In genomic region chr2:177724398-177725287, GRCh38 we compare ENCODE assay signal across 10 cellular contexts.
A peak's percentile ranks its signal among the peaks of the same experiment; 100 is the strongest.
DNase-seq lines count a peak whose midpoint lies in the region; ATAC-seq and TF ChIP-seq lines count a peak whose summit lies in the region.
"Had no signal": no experiment of that assay in that cellular context is flagged by ENCODE, and none has a peak within 500 bp of the region (broad histone marks: within the 10 kb centered on the region; RNA-seq: fewer than 3 reads in every experiment).

No MANE protein-coding gene starts in this region.

- ATAC-seq in HG03378 (IDR thresholded peaks at IDR 0.05; ENCODE audit: unreplicated experiment) (peak; percentile 58), foreskin keratinocyte (peak; percentile 81), HG03520 (IDR thresholded peaks at IDR 0.05; ENCODE audit: unreplicated experiment) (no peak)

- H3K27ac ChIP-seq in foreskin keratinocyte (no peak overlapping the region), osteoblast (ENCODE audit: low read depth, low read length) (no peak overlapping the region)
- H3K27ac ChIP-seq: BLaER1 treated with 17β-estradiol and CSF1 and Interleukin-3, amounts not matched to agents 10 nM and 100 nM; epithelial cell of prostate had no signal

- H2AFZ ChIP-seq in osteoblast (ENCODE audit: low read length): no peak overlapping the region

- H3K36me3 ChIP-seq in osteoblast (ENCODE audit: insufficient read depth, low read length): no peaks in the 10 kb centered on the region
- H3K36me3 ChIP-seq: BLaER1 treated with 17β-estradiol and CSF1 and Interleukin-3, amounts not matched to agents 10 nM and 100 nM had no signal

- H3K79me2 ChIP-seq in osteoblast (ENCODE audit: insufficient read depth, low read length): no peaks in the 10 kb centered on the region

- H3K4me1 ChIP-seq in foreskin keratinocyte (no peaks in the 10 kb centered on the region), osteoblast (ENCODE audit: insufficient read depth, low read length) (no peaks in the 10 kb centered on the region)
- H3K4me1 ChIP-seq: BLaER1 treated with 17β-estradiol and CSF1 and Interleukin-3, amounts not matched to agents 10 nM and 100 nM had no signal

- H3K27me3 ChIP-seq in foreskin keratinocyte (peaks cover 18% of the 10 kb centered on the region), osteoblast (ENCODE audit: insufficient read depth, low read length) (no peaks in the 10 kb centered on the region)
- H3K27me3 ChIP-seq: BLaER1 treated with 17β-estradiol and CSF1 and Interleukin-3, amounts not matched to agents 10 nM and 100 nM had no signal

- TF ChIP-seq CTCF in foreskin keratinocyte (conservative IDR thresholded peaks at IDR 0.05) (peak; percentile 82), osteoblast (IDR thresholded peaks at IDR 0.05; ENCODE audit: extremely low read depth, low read depth, low read length) (peak; percentile 93)

- H3K9me3 ChIP-seq in osteoblast (ENCODE audit: low read depth, low read length): no peaks in the 10 kb centered on the region
- H3K9me3 ChIP-seq: BLaER1 treated with 17β-estradiol and CSF1 and Interleukin-3, amounts not matched to agents 10 nM and 100 nM had no signal

- no peaks in the 10 kb centered on the region for H4K20me1 ChIP-seq in osteoblast (ENCODE audit: insufficient read depth, low read length)
- H4K20me1 ChIP-seq: BLaER1 treated with 17β-estradiol and CSF1 and Interleukin-3, amounts not matched to agents 10 nM and 100 nM had no signal

- DNase-seq in NCI-H2029 treated with DMSO at 0.1 percent for 48 hours (lab: John Stamatoyannopoulos, UW) (peak; percentile 24), NCI-H2029 (lab: John Stamatoyannopoulos, UW) (no peak), NOMO-1 treated with DMSO at 0.1 percent for 48 hours (lab: John Stamatoyannopoulos, UW; ENCODE audit: unreplicated experiment) (peak; percentile 23), foreskin keratinocyte (peak in 1 of 2 donors; percentile 25), osteoblast (ENCODE audit: insufficient read length, low spot score, missing footprints) (peak; percentile 57)
- DNase-seq in activated T-cell treated with anti-CD3 and anti-CD28 coated beads, Interleukin-2, amount 50 U/mL, for 1 hour: peak; percentile 18

- H3K4me2 ChIP-seq in osteoblast (ENCODE audit: insufficient read depth, low read length): no peak overlapping the region
- H3K4me2 ChIP-seq: BLaER1 treated with 17β-estradiol and CSF1 and Interleukin-3, amounts not matched to agents 10 nM and 100 nM had no signal

- H3K4me3 ChIP-seq in osteoblast (ENCODE audit: insufficient read depth, low read length): no peak overlapping the region
- H3K4me3 ChIP-seq: BLaER1 treated with 17β-estradiol and CSF1 and Interleukin-3, amounts not matched to agents 10 nM and 100 nM had no signal
